ENCODE assay signal across 1 cellular context in the genomic region with DNA sequence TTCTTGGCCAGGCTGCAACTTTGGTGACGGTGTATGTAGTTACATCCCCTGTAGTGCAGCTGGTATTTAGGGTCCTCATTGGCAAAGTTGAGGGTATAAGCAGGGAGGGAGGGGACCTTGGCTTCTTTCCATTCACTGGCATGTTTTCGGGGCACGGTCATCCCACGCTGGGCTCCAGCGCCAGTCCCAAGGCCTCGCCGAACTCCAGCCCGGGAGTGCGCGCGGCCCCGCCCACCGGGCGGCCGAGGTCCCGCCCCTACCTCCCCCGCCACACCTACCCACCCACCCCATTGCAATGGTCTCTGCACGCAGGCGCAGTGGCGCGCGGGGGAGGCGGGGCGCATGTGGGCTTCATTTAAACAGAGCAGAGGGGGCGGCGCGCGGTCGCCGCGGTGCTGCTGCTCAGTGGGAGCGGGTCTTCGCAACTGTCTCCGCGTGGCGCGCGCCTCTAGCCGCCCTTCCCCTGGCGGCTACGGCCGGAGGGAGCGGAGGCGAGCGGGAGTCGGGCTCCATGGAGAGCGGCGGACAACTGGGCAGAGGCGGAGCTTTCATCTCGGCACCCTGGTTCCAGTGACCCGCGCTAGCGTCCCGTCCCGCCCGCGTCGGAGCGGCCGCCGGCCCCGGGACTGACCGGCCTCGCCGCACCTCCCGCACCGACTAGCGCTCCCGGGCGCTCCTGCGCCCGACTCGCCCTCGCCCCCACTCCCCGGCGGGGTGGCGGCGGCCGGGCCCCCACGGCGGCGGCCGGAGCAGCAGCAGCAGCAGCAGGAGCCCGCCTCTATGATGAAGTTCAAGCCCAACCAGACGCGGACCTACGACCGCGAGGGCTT.
TF ChIP-seq lines count a peak whose summit lies in the region.
"Not testable (repeated sequence)": the region's sequence is repeated elsewhere in the genome, so short reads cannot be mapped to it uniquely, and the experiment has no call there.

NUDT4 (plus strand) TSS at position 383 of the 830 bp plus-strand sequence; CDS start at position 781, 398 bp downstream.

TF ChIP-seq in HepG2, 621 proteins besides CTCF, POLR2A, EP300 and RAD21 (continued from another document):
- not testable (repeated sequence) for TF ChIP-seq NR2F6 (IDR thresholded peaks at IDR 0.05)
- 0 out of 2 replicates have a peak, but pooled peaks have one; percentile 29 for TF ChIP-seq NR2F6 (CRISPR knock-in tag; IDR thresholded peaks at IDR 0.05)
- TF ChIP-seq ZNF335 (CRISPR knock-in tag; IDR thresholded peaks at IDR 0.05): peak; percentile 51; the same call in 1 of the 2 replicates
- TF ChIP-seq, protein P1, sequence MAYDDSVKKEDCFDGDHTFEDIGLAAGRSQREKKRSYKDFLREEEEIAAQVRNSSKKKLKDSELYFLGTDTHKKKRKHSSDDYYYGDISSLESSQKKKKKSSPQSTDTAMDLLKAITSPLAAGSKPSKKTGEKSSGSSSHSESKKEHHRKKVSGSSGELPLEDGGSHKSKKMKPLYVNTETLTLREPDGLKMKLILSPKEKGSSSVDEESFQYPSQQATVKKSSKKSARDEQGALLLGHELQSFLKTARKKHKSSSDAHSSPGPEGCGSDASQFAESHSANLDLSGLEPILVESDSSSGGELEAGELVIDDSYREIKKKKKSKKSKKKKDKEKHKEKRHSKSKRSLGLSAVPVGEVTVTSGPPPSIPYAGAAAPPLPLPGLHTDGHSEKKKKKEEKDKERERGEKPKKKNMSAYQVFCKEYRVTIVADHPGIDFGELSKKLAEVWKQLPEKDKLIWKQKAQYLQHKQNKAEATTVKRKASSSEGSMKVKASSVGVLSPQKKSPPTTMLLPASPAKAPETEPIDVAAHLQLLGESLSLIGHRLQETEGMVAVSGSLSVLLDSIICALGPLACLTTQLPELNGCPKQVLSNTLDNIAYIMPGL (CRISPR knock-in tag; IDR thresholded peaks at IDR 0.05; ENCODE audit: borderline replicate concordance in 1 of 2, low read depth in 1 of 2): peak in 1 of 2 experiments; percentile 21; a peak in 1 of 4 replicates
- peak; percentile 41; the same call in 1 of the 2 replicates for TF ChIP-seq BRCA1 (CRISPR knock-in tag; IDR thresholded peaks at IDR 0.05)
- peak; percentile 53; the same call in 1 of the 2 replicates for TF ChIP-seq YEATS4 (CRISPR knock-in tag; IDR thresholded peaks at IDR 0.05; ENCODE audit: borderline replicate concordance)
- TF ChIP-seq ATF7-NPFF (CRISPR knock-in tag; IDR thresholded peaks at IDR 0.05; ENCODE audit: low read depth): peak; percentile 15; the same call in 1 of the 2 replicates
- peak; percentile 19; the same call in 1 of the 2 replicates for TF ChIP-seq THRA (CRISPR knock-in tag; IDR thresholded peaks at IDR 0.05; ENCODE audit: borderline replicate concordance)
- peak; percentile 10; the same call in 1 of the 2 replicates for TF ChIP-seq ARNTL (CRISPR knock-in tag; IDR thresholded peaks at IDR 0.05)
- TF ChIP-seq ZNF138 (CRISPR knock-in tag; IDR thresholded peaks at IDR 0.05; ENCODE audit: low read depth): peak; percentile 87
- peak; percentile 37; the same call in 1 of the 2 replicates for TF ChIP-seq MTF1 (CRISPR knock-in tag; IDR thresholded peaks at IDR 0.05)
- TF ChIP-seq MED1 (CRISPR knock-in tag; IDR thresholded peaks at IDR 0.05): peak; percentile 52
- TF ChIP-seq RERE (CRISPR knock-in tag; IDR thresholded peaks at IDR 0.05; ENCODE audit: low read depth): peak; percentile 24; the same call in 1 of the 2 replicates
- TF ChIP-seq ZNF549 (CRISPR knock-in tag; IDR thresholded peaks at IDR 0.05): 0 out of 2 replicates have a peak, but pooled peaks have one; percentile 55
